Comparison of ENCODE assay signal across 8 cellular contexts in the genomic region with DNA sequence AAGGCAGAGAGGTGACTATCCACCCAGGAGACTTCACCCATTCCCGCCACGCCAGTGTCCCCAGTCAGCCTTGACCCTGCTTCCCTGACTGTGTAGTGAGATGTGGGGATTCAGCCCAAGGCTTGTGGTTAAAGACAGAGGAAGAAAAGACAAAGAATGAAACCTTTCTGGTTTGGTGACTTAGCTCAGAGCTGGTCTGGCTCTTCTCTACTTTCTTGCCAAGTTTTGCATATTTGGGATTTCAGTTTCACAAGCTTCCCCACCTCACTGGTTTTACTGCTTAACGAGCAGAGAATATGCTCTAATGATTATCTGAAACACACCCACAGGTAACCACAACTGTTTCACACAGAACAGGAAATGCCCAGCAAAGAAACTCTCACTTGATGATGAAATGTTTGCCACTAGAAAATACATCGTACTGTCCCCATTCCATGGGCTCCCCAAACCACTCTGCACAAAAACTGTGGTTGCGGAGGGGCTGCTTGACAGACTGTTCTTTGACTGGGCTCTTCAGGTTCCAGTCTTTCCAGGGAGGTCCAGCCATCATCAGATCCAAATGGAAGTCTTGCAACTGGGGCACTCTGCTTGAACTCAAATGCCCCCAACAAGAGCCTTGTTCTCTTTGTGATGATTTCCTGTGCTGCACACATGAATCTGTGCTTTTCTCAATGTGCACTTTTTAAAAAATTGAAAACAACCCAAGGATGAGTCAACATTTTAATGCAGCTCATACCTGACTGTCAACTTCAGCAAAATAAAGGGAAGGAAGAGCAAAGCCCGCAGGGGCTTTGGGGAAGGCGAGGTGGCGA.
DNase-seq lines count a peak whose midpoint lies in the region; ATAC-seq and TF ChIP-seq lines count a peak whose summit lies in the region.

No MANE protein-coding gene starts in this region.

- H4K20me1 ChIP-seq in BLaER1 treated with 17β-estradiol and CSF1 and Interleukin-3, amounts not matched to agents 10 nM and 100 nM = peaks cover 59 to 100% (median 97%) of the 10 kb centered on the region in 11 experiments

- H3K9ac ChIP-seq in BLaER1 treated with 17β-estradiol and CSF1 and Interleukin-3, amounts not matched to agents 10 nM and 100 nM = peak overlapping the region; percentile 16 to 83 (median 76); a peak in 21 of 22 replicates
- no peak overlapping the region for H3K9ac ChIP-seq in endodermal cell (ENCODE audit: extremely low read depth, low read length, poor library complexity, severe bottlenecking)

- TF ChIP-seq CTCF in endodermal cell (conservative IDR thresholded peaks at IDR 0.05) (no peak), psoas muscle (IDR thresholded peaks at IDR 0.05) (no peak)

- H3K9me3 Mint-ChIP-seq in endodermal cell = no peaks in the 10 kb centered on the region

- no peaks in the 10 kb centered on the region for H3K27me3 Mint-ChIP-seq in endodermal cell (ENCODE audit: insufficient read depth)

- TF ChIP-seq POLR2A in erythroblast (IDR thresholded peaks at IDR 0.05; ENCODE audit: low read length) = no peak

- peak overlapping the region; percentile 86 to 99 (median 93) for H3K4me2 ChIP-seq in BLaER1 treated with 17β-estradiol and CSF1 and Interleukin-3, amounts not matched to agents 10 nM and 100 nM

- peak; percentile 96 for ATAC-seq in GM18873 (IDR thresholded peaks at IDR 0.05; ENCODE audit: low FRiP score, unreplicated experiment)
- peak; percentile 95 for ATAC-seq in HG03066 (IDR thresholded peaks at IDR 0.05; ENCODE audit: low read depth, unreplicated experiment)
- ATAC-seq in psoas muscle = no peak

- H3K27ac ChIP-seq in BLaER1 treated with 17β-estradiol and CSF1 and Interleukin-3, amounts not matched to agents 10 nM and 100 nM = peak overlapping the region in 10 of 11 experiments; percentile 45 to 94 (median 86); a peak in 21 of 22 replicates
- H3K27ac ChIP-seq in endodermal cell (ENCODE audit: low read depth, low read length) (no peak overlapping the region), psoas muscle (peak overlapping the region; percentile 80)

- peak; percentile 84 for DNase-seq in OCI-M1 (lab: John Stamatoyannopoulos, UW)
- no peak for DNase-seq in endodermal cell
- DNase-seq in psoas muscle = peak in 1 of 2 donors; percentile 34
- DNase-seq in iPS-NIHi7 (ENCODE audit: extremely low spot score) = no peak
- DNase-seq in erythroblast (lab: John Stamatoyannopoulos, UW) = no peak

- H3K36me3 ChIP-seq in BLaER1 treated with 17β-estradiol and CSF1 and Interleukin-3, amounts not matched to agents 10 nM and 100 nM = peaks cover 7 to 40% (median 27%) of the 10 kb centered on the region in 11 experiments; a peak in 17 of 22 replicates
- H3K36me3 ChIP-seq in endodermal cell (ENCODE audit: control insufficient read depth, insufficient read depth, low read length) (peaks cover 18% of the 10 kb centered on the region), psoas muscle (ENCODE audit: insufficient read depth in 1 of 2, low read depth in 1 of 2) (no peaks in the 10 kb centered on the region)

- H3K27me3 ChIP-seq in BLaER1 treated with 17β-estradiol and CSF1 and Interleukin-3, amounts not matched to agents 10 nM and 100 nM = no peaks in the 10 kb centered on the region
- no peaks in the 10 kb centered on the region for H3K27me3 ChIP-seq in endodermal cell (ENCODE audit: control insufficient read depth, insufficient read depth, low read length, poor library complexity, severe bottlenecking)
- no peaks in the 10 kb centered on the region for H3K27me3 ChIP-seq in psoas muscle (ENCODE audit: insufficient read depth in 3 of 3, low read length in 2 of 3)

- H3K27ac Mint-ChIP-seq in endodermal cell = peak overlapping the region; percentile 13

- intact Hi-C loops in psoas muscle (cut with DNase I) = loop anchor here in 1 of 2 donors (5.0 kb wide), 3 partner anchors 53 to 92 kb away; no protein-coding TSS in a partner anchor

- peaks cover 9% of the 10 kb centered on the region for H3K36me3 Mint-ChIP-seq in endodermal cell (ENCODE audit: low read depth)

- H3K4me3 ChIP-seq in BLaER1 treated with 17β-estradiol and CSF1 and Interleukin-3, amounts not matched to agents 10 nM and 100 nM = peak overlapping the region; percentile 7 to 58 (median 44); a peak in 16 of 20 replicates
- H3K4me3 ChIP-seq in endodermal cell (ENCODE audit: low read length) (no peak overlapping the region), psoas muscle (no peak overlapping the region)

- H3K9me3 ChIP-seq in BLaER1 treated with 17β-estradiol and CSF1 and Interleukin-3, amounts not matched to agents 10 nM and 100 nM (replicated peaks in 1 of 11) = no peaks in the 10 kb centered on the region
- H3K9me3 ChIP-seq in endodermal cell (ENCODE audit: control insufficient read depth, low read length) = no peaks in the 10 kb centered on the region
- H3K9me3 ChIP-seq in psoas muscle = no peaks in the 10 kb centered on the region

- H3K4me3 Mint-ChIP-seq in endodermal cell = no peak overlapping the region

- H3K4me1 Mint-ChIP-seq in endodermal cell = peaks cover 17% of the 10 kb centered on the region

- H3K4me1 ChIP-seq in BLaER1 treated with 17β-estradiol and CSF1 and Interleukin-3, amounts not matched to agents 10 nM and 100 nM = peaks cover 98 to 100% (median 100%) of the 10 kb centered on the region in 10 experiments
- H3K4me1 ChIP-seq in endodermal cell (ENCODE audit: control insufficient read depth, insufficient read depth, low read length) (no peaks in the 10 kb centered on the region), psoas muscle (peaks cover 73% of the 10 kb centered on the region)

- WGBS in endodermal cell (ENCODE audit: insufficient coverage in 1 of 2, insufficient read length in 1 of 2), 2 experiments = 94 to 98% methylated on average over 6 to 8 of the region's 8 CpGs
- 68 to 70% (median 70%) methylated on average over 8 of the region's 8 CpGs for WGBS in psoas muscle, 3 donors

Comparison
In these comparisons a context has a peak if more than half of its experiments do, and no peak if none do; other contexts are left out.
1. H3K4me3 ChIP-seq: peak in BLaER1 treated with 17β-estradiol and CSF1 and Interleukin-3, amounts not matched to agents 10 nM and 100 nM (10 of 10); none in endodermal cell (single experiment) and psoas muscle (single experiment).
2. ATAC-seq: peak in GM18873 (single experiment) and HG03066 (single experiment); none in psoas muscle (0 of 4).